Comparison of ENCODE assay signal across 23 cellular contexts in genomic region chr7:79973455-79973854, GRCh38.
A peak's percentile ranks its signal among the peaks of the same experiment; 100 is the strongest.
DNase-seq lines count a peak whose midpoint lies in the region; ATAC-seq, FAIRE-seq and TF ChIP-seq lines count a peak whose summit lies in the region.
"Had no signal": no experiment of that assay in that cellular context is flagged by ENCODE, and none has a peak within 500 bp of the region (broad histone marks: within the 10 kb centered on the region; RNA-seq: fewer than 3 reads in every experiment).

No MANE protein-coding gene starts in this region.

- H2AK9ac ChIP-seq in IMR-90 (replicated peaks; ENCODE audit: low read depth, low read length, poor library complexity) = no peak overlapping the region

- H3K27ac ChIP-seq in A549 = no peak overlapping the region
- H3K27ac ChIP-seq in IMR-90 (ENCODE audit: insufficient read depth, low read length) = no peak overlapping the region
- H3K27ac ChIP-seq in endothelial cell of umbilical vein (ENCODE audit: insufficient read depth, low read depth, low read length) = no peak overlapping the region
- H3K27ac ChIP-seq: BLaER1 had no signal

- TF ChIP-seq RAD21 in A549 (conservative IDR thresholded peaks at IDR 0.05 in 1 of 2, IDR thresholded peaks at IDR 0.05 in 1 of 2) (no peak), IMR-90 (IDR thresholded peaks at IDR 0.05; ENCODE audit: low read length) (no peak)

- peak overlapping the region; percentile 10; the same call in 1 of the 2 replicates for H3K18ac ChIP-seq in IMR-90 (ENCODE audit: low read depth, low read length)

- H3K9me1 ChIP-seq in IMR-90 (ENCODE audit: insufficient read depth, low read length) = no peaks in the 10 kb centered on the region
- peaks cover 3% of the 10 kb centered on the region for H3K9me1 ChIP-seq in endothelial cell of umbilical vein (replicated peaks; ENCODE audit: control insufficient read depth, extremely low read depth, insufficient read depth, low read length)

- peak overlapping the region in 1 of 2 experiments; percentile 90; a peak in 2 of 4 replicates for H4K8ac ChIP-seq in IMR-90 (ENCODE audit: low read depth in 2 of 2, low read length in 2 of 2)

- H3K4me2 ChIP-seq in A549 (no peak overlapping the region), IMR-90 (ENCODE audit: low read depth, low read length) (no peak overlapping the region), endothelial cell of umbilical vein (ENCODE audit: insufficient read depth, low read length) (no peak overlapping the region)
- H3K4me2 ChIP-seq: BLaER1 had no signal

- FAIRE-seq in A549 (lab: Jason Lieb, UNC) (peak; percentile 39), endothelial cell of umbilical vein (lab: Jason Lieb, UNC) (no peak)
- FAIRE-seq: A204.1, GM12891, GM19239 had no signal

- H2AK5ac ChIP-seq in IMR-90 (ENCODE audit: low read depth, low read length) = peak overlapping the region; percentile 64; the same call in 1 of the 2 replicates

- BruUV-seq in IMR-90 (replicated peaks; lab: Mats Ljungman, UMichigan) = no TSS peak
- BruUV-seq in endothelial cell of umbilical vein (replicated peaks; lab: Mats Ljungman, UMichigan) = no TSS peak

- no peak overlapping the region for H3K9ac ChIP-seq in IMR-90 (ENCODE audit: low read depth, low read length)
- no peak overlapping the region for H3K9ac ChIP-seq in endothelial cell of umbilical vein (replicated peaks; ENCODE audit: extremely low read depth, insufficient read depth, low read length)
- H3K9ac ChIP-seq: BLaER1 had no signal

- H3K79me2 ChIP-seq in endothelial cell of umbilical vein (ENCODE audit: control insufficient read depth, insufficient read depth, low read length) = no peaks in the 10 kb centered on the region

- peak overlapping the region; percentile 79 for H2BK20ac ChIP-seq in IMR-90 (ENCODE audit: low read depth, low read length)

- ATAC-seq in A549 (no peak), IMR-90 (ENCODE audit: low read depth) (no peak), HG03025 (IDR thresholded peaks at IDR 0.05; ENCODE audit: low FRiP score, unreplicated experiment) (no peak)

- H3K79me1 ChIP-seq in IMR-90 (ENCODE audit: low read depth in 1 of 2, low read length in 2 of 2) = no peaks in the 10 kb centered on the region

- H2BK5ac ChIP-seq in IMR-90 (ENCODE audit: low read depth, low read length, poor library complexity, severe bottlenecking) = peak overlapping the region; percentile 90

- no peak overlapping the region for H2AFZ ChIP-seq in IMR-90 (replicated peaks; ENCODE audit: low read length, poor library complexity)
- peak overlapping the region; percentile 20 for H2AFZ ChIP-seq in endothelial cell of umbilical vein (ENCODE audit: low read depth, low read length)

- dilution Hi-C loops in IMR-90 (cut with HindIII; ENCODE audit: low sequenced_read_pairs, unreplicated experiment) (no loop called here), endothelial cell of umbilical vein (cut with MboI; ENCODE audit: extremely low pct_ligation_motif_present, low sequenced_read_pairs) (no loop called here)

- H3K4me1 ChIP-seq in A549 = no peaks in the 10 kb centered on the region
- peaks cover 2% of the 10 kb centered on the region; the same call in 1 of the 2 replicates for H3K4me1 ChIP-seq in IMR-90 (ENCODE audit: control insufficient read depth, insufficient read depth, low read length)
- H3K4me1 ChIP-seq in endothelial cell of umbilical vein (ENCODE audit: control insufficient read depth, extremely low read depth, insufficient read depth, low read length) = no peaks in the 10 kb centered on the region
- H3K4me1 ChIP-seq: BLaER1 had no signal

- H3K4ac ChIP-seq in IMR-90 (ENCODE audit: low read depth, low read length) = peak overlapping the region; percentile 64; the same call in 1 of the 2 replicates

- 85% methylated on average over 1 of the region's 1 CpG for WGBS in A549 (ENCODE audit: missing lambda C conversion rate)
- WGBS in IMR-90 (ENCODE audit: extremely low coverage in 2 of 2, insufficient read length in 1 of 2), 2 experiments = no CpG with 5 or more reads among the region's 1 CpG

- peak overlapping the region; percentile 48; the same call in 1 of the 2 replicates for H3K14ac ChIP-seq in IMR-90 (replicated peaks; ENCODE audit: low read depth, low read length)

- POLR2A ChIA-PET in A549 (lab: Yijun Ruan, JAX) (no interaction called here), IMR-90 (lab: Charles Lee; ENCODE audit: unreplicated experiment) (no interaction called here), endothelial cell of umbilical vein (lab: Charles Lee) (no interaction called here)

- peak overlapping the region; percentile 5; the same call in 1 of the 2 replicates for H4K5ac ChIP-seq in IMR-90 (ENCODE audit: low read depth, low read length)

- H4K91ac ChIP-seq in IMR-90 (ENCODE audit: insufficient read depth, low read depth, low read length) = peak overlapping the region; percentile 25; the same call in 1 of the 2 replicates

- TF ChIP-seq EP300 in A549 (IDR thresholded peaks at IDR 0.05) = no peak

- H2BK15ac ChIP-seq in IMR-90 (ENCODE audit: low read depth, low read length) = 0 out of 3 replicates have a peak overlapping the region, but pooled peaks have one; percentile 70

- H3K27me3 ChIP-seq in IMR-90 (ENCODE audit: control insufficient read depth, insufficient read depth, low read length) (no peaks in the 10 kb centered on the region), endothelial cell of umbilical vein (ENCODE audit: control insufficient read depth in 2 of 2, insufficient read depth in 2 of 2, low read length in 2 of 2) (no peaks in the 10 kb centered on the region)
- H3K27me3 ChIP-seq: BE2C, BLaER1 had no signal

- H3K56ac ChIP-seq in IMR-90 (ENCODE audit: extremely low read depth, insufficient read depth, low read length) = no peak overlapping the region

- CTCF ChIA-PET in A549 (lab: Yijun Ruan, JAX) = no interaction called here
- CTCF ChIA-PET in IMR-90 (lab: Yijun Ruan, JAX) = interaction anchor here (1.3 kb wide), 1 partner anchor 22 kb away, joined by 3 read pairs; no protein-coding TSS in a partner anchor
- CTCF ChIA-PET in endothelial cell of umbilical vein (lab: Charles Lee) = no interaction called here

- no peak for DNase-seq in A549 (ENCODE audit: low read depth in 1 of 2, low spot score in 1 of 2)
- peak; percentile 5 for DNase-seq in AG10803 (ENCODE audit: low read depth)
- no peak for DNase-seq in IMR-90
- DNase-seq in endothelial cell of umbilical vein (ENCODE audit: low read depth, low spot score) = no peak
- DNase-seq in activated T-cell treated with anti-CD3 and anti-CD28 coated beads, Interleukin-2, amount 50 U/mL, for 48 hours = no peak
- DNase-seq in SK-N-DZ (ENCODE audit: low spot score) = no peak
- DNase-seq in DMS153 treated with DMSO at 0.1 percent for 48 hours (lab: John Stamatoyannopoulos, UW; ENCODE audit: unreplicated experiment) = no peak
- DNase-seq: 8988T; BE2C; C1 segment of cervical spinal cord; Calu3; CD4-positive, alpha-beta memory T cell; CD4-positive, CD25-positive, alpha-beta regulatory T cell; CD8-positive, alpha-beta memory T cell; COR-L47; DMS53; DMS79; GF-D8 had no signal

- TF ChIP-seq CTCF in A549 (IDR thresholded peaks at IDR 0.05) (no peak), AG10803 (conservative IDR thresholded peaks at IDR 0.05; ENCODE audit: low read length) (no peak), IMR-90 (conservative IDR thresholded peaks at IDR 0.05; ENCODE audit: low read depth, low read length) (no peak), endothelial cell of umbilical vein (IDR thresholded peaks at IDR 0.05; ENCODE audit: extremely low read depth in 1 of 2, insufficient read depth in 1 of 2, low read depth in 1 of 2, low read length in 2 of 2) (no peak)

- H3K9me3 ChIP-seq in A549 = no peaks in the 10 kb centered on the region
- no peaks in the 10 kb centered on the region for H3K9me3 ChIP-seq in IMR-90 (ENCODE audit: control insufficient read depth, insufficient read depth, low read length)
- H3K9me3 ChIP-seq in endothelial cell of umbilical vein (replicated peaks; ENCODE audit: control insufficient read depth, insufficient read depth, low read length) = no peaks in the 10 kb centered on the region
- H3K9me3 ChIP-seq: BE2C had no signal

- H2BK120ac ChIP-seq in IMR-90 (ENCODE audit: low read depth, low read length) = peak overlapping the region; percentile 73; the same call in 1 of the 2 replicates

- intact Hi-C loops in IMR-90 (cut with micrococcal nuclease) = no loop called here
- intact Hi-C loops in endothelial cell of umbilical vein (cut with micrococcal nuclease) = no loop called here

- TF ChIP-seq POLR2A in A549 (IDR thresholded peaks at IDR 0.05; ENCODE audit: low read length) (no peak), IMR-90 (IDR thresholded peaks at IDR 0.05; ENCODE audit: low read depth, low read length) (no peak), endothelial cell of umbilical vein (IDR thresholded peaks at IDR 0.05; ENCODE audit: low read depth, low read length) (no peak)

- H3K23ac ChIP-seq in IMR-90 (ENCODE audit: low read depth, low read length) = 0 out of 2 replicates have a peak overlapping the region, but pooled peaks have one; percentile 16

- H3K36me3 ChIP-seq in IMR-90 (ENCODE audit: control insufficient read depth, insufficient read depth, low read length) (no peaks in the 10 kb centered on the region), endothelial cell of umbilical vein (ENCODE audit: control insufficient read depth in 2 of 2, extremely low read depth in 1 of 2, insufficient read depth in 2 of 2, low read length in 2 of 2) (no peaks in the 10 kb centered on the region)
- H3K36me3 ChIP-seq: BE2C, BLaER1 had no signal

- no peak overlapping the region for H3K4me3 ChIP-seq in A549
- no peak overlapping the region for H3K4me3 ChIP-seq in AG10803 (ENCODE audit: low read length)
- no peak overlapping the region for H3K4me3 ChIP-seq in IMR-90 (ENCODE audit: insufficient read depth, low read depth, low read length)
- no peak overlapping the region for H3K4me3 ChIP-seq in endothelial cell of umbilical vein (replicated peaks in 1 of 3; ENCODE audit: insufficient read depth in 1 of 3, low read depth in 1 of 3, low read length in 3 of 3)
- H3K4me3 ChIP-seq: BLaER1 had no signal

- in situ Hi-C loops in IMR-90 (cut with MboI; ENCODE audit: low sequenced_read_pairs) = no loop called here

- H4K20me1 ChIP-seq in IMR-90 (ENCODE audit: insufficient read depth, low read length) (no peaks in the 10 kb centered on the region), endothelial cell of umbilical vein (replicated peaks; ENCODE audit: control insufficient read depth, extremely low read depth, insufficient read depth, low read length) (no peaks in the 10 kb centered on the region)
- H4K20me1 ChIP-seq: BLaER1 had no signal

TF ChIP-seq in A549, 52 proteins besides CTCF, POLR2A, EP300 and RAD21 (continues in another document):
- no peak for TF ChIP-seq ZNF302 (CRISPR knock-in tag; IDR thresholded peaks at IDR 0.05)

TF ChIP-seq in IMR-90, 13 proteins besides CTCF, POLR2A, EP300 and RAD21:
- TF ChIP-seq MAZ (IDR thresholded peaks at IDR 0.05; ENCODE audit: borderline replicate concordance, low read depth, low read length) (no peak), NFE2L2 (IDR thresholded peaks at IDR 0.05; ENCODE audit: low read depth, low read length) (no peak)

TF ChIP-seq in endothelial cell of umbilical vein, 7 proteins besides CTCF, POLR2A, EP300 and RAD21 (continues in another document):
- TF ChIP-seq MYC (IDR thresholded peaks at IDR 0.05; ENCODE audit: low read depth, low read length) (no peak), EZH2 (IDR thresholded peaks at IDR 0.05; ENCODE audit: borderline replicate concordance, low read depth, low read length, severe bottlenecking) (no peak), GATA2 (IDR thresholded peaks at IDR 0.05; ENCODE audit: insufficient read depth, insufficient read length, low read depth, low read length) (no peak)
